Comparison of ENCODE assay signal across 20 cellular contexts in the genomic region with DNA sequence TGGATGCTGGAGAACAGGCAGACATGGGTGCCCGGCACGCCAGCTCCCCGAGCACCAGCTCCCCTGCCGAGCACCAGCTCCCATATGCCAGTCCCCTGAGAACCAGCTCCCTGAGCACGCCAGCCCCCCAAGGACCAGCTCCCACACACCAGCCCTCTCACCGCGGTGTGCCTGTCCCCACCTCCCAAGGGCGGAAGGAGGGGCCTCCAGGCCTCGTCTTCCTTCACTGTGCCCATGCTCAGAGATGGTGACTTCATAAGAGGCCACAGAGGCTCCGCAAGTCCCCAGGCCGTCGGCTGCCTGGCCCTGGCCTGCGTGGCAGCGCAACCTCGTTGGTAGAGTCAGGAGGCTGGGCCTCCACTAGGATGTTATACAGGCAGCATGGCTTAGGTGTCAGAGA.
"Had no signal": no experiment of that assay in that cellular context is flagged by ENCODE, and none has a peak within 500 bp of the region (broad histone marks: within the 10 kb centered on the region; RNA-seq: fewer than 3 reads in every experiment).

No MANE protein-coding gene starts in this region.

- DNase-seq: colonic mucosa; effector CD8-positive, alpha-beta T cell; endodermal cell; foreskin fibroblast; hypothalamus; immature natural killer cell; islet precursor cell; kidney glomerular epithelial cell; left colon; left ventricle myocardium inferior; lower lobe of right lung; naive thymus-derived CD8-positive, alpha-beta T cell; sigmoid colon; stimulated activated CD4-positive, alpha-beta T cell treated with anti-CD3 and anti-CD28 coated beads, Interleukin-2, amount 100 ng/mL, for 24 hours; stimulated activated CD4-positive, alpha-beta T cell treated with anti-CD3 and anti-CD28 coated beads, Interleukin-4, amount 100 ng/mL, for 24 hours had no signal

- ATAC-seq: esophagus mucosa; gastroesophageal sphincter; left colon; lower lobe of right lung; naive thymus-derived CD8-positive, alpha-beta T cell; stimulated activated memory B cell treated with anti-CD40 and anti-IgM and Interleukin-4, amounts not matched to agents 10 μg/mL and 1 μg/mL and 100 μg/mL, for 72 hours had no signal

- H3K4me3 Mint-ChIP-seq: dendritic cell treated with granulocyte-macrophage colony-stimulating factor and Interleukin-4, amounts not matched to agents 40 ng/mL and 50 ng/mL, for 4 days; endodermal cell; stimulated activated memory B cell treated with anti-CD40 and anti-IgM and Interleukin-4, amounts not matched to agents 10 μg/mL and 1 μg/mL and 100 μg/mL, for 72 hours; stimulated activated naive CD8-positive, alpha-beta T cell treated with anti-CD3 and anti-CD28 coated beads, Interleukin-15, Interleukin-2, amounts not matched to agents 100 ng/mL and 50 ng/mL, for 24 hours had no signal

- H3K27me3 Mint-ChIP-seq: dendritic cell treated with granulocyte-macrophage colony-stimulating factor and Interleukin-4, amounts not matched to agents 40 ng/mL and 50 ng/mL, for 4 days; naive thymus-derived CD8-positive, alpha-beta T cell; stimulated activated memory B cell treated with anti-CD40 and anti-IgM and Interleukin-4, amounts not matched to agents 10 μg/mL and 1 μg/mL and 100 μg/mL, for 72 hours; stimulated activated naive CD8-positive, alpha-beta T cell treated with anti-CD3 and anti-CD28 coated beads, Interleukin-15, Interleukin-2, amounts not matched to agents 100 ng/mL and 50 ng/mL, for 24 hours had no signal

- H3K9me3 Mint-ChIP-seq: dendritic cell treated with granulocyte-macrophage colony-stimulating factor and Interleukin-4, amounts not matched to agents 40 ng/mL and 50 ng/mL, for 4 days; endodermal cell; immature natural killer cell; naive thymus-derived CD8-positive, alpha-beta T cell; stimulated activated naive CD8-positive, alpha-beta T cell treated with anti-CD3 and anti-CD28 coated beads, Interleukin-15, Interleukin-2, amounts not matched to agents 100 ng/mL and 50 ng/mL, for 24 hours had no signal

- H3K27ac Mint-ChIP-seq: dendritic cell treated with granulocyte-macrophage colony-stimulating factor and Interleukin-4, amounts not matched to agents 40 ng/mL and 50 ng/mL, for 4 days; endodermal cell; immature natural killer cell; stimulated activated memory B cell treated with anti-CD40 and anti-IgM and Interleukin-4, amounts not matched to agents 10 μg/mL and 1 μg/mL and 100 μg/mL, for 72 hours; stimulated activated naive CD8-positive, alpha-beta T cell treated with anti-CD3 and anti-CD28 coated beads, Interleukin-15, Interleukin-2, amounts not matched to agents 100 ng/mL and 50 ng/mL, for 24 hours had no signal
